In the genomic region with DNA sequence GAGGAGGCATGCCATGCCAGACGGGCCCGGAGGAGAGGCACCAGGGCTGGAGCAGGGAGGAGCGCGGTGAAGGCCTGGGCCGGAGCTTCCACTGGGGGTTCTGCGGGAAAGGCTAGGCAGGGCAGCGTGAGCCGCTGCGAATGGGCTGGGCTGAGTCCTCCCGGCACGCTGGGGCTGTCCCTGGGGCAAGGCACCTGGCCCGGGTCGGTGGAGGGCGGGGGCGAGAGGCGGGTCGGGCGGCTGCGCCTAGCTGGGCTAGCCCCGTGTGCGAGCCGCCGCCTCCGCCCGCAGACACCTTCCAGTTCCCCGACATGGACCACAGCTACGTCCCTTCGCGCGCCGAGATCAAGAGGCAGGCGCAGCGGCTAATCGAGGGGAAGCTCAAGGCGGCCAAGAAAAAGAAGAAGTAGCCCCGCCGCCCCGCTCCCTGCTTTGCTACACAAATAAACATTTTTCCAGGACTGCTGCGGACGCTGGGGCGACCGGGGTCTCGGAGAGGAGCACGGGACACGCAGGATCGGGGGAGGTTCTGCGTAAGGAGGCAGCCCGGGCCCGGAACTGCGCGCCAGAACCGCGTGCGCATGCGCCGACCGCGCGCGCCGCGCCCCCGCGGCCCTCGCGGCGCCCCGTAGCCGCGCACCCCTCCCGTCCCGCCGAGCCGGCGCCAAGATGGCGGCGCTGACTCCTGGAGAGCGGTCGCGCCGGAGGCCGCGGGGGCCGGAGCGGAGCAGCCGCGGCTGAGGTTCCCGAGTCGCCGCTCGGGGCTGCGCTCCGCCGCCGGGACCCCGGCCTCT, we compare ENCODE assay signal across 8 cellular contexts. TPM values are rescaled to one million over a fixed set of nuclear protein-coding genes. Genes with fewer than 3 reads are reported as not detected.
A peak's percentile ranks its signal among the peaks of the same experiment; 100 is the strongest.
DNase-seq lines count a peak whose midpoint lies in the region; ATAC-seq and TF ChIP-seq lines count a peak whose summit lies in the region.

A gene with protein sequence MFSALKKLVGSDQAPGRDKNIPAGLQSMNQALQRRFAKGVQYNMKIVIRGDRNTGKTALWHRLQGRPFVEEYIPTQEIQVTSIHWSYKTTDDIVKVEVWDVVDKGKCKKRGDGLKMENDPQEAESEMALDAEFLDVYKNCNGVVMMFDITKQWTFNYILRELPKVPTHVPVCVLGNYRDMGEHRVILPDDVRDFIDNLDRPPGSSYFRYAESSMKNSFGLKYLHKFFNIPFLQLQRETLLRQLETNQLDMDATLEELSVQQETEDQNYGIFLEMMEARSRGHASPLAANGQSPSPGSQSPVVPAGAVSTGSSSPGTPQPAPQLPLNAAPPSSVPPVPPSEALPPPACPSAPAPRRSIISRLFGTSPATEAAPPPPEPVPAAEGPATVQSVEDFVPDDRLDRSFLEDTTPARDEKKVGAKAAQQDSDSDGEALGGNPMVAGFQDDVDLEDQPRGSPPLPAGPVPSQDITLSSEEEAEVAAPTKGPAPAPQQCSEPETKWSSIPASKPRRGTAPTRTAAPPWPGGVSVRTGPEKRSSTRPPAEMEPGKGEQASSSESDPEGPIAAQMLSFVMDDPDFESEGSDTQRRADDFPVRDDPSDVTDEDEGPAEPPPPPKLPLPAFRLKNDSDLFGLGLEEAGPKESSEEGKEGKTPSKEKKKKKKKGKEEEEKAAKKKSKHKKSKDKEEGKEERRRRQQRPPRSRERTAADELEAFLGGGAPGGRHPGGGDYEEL (plus strand): TSS at position 668 of the 794 bp plus-strand sequence. CDS start 249 bp downstream, outside the sequence.

- H3K27me3 ChIP-seq in BE2C (no peaks in the 10 kb centered on the region), mononuclear cell (ENCODE audit: insufficient read depth, low read length) (peaks cover under 1% of the 10 kb centered on the region)

- H3K4me1 ChIP-seq in BE2C (no peaks in the 10 kb centered on the region; the same call in none of the 2 replicates), mononuclear cell (ENCODE audit: insufficient read depth, low read length) (peaks cover 29% of the 10 kb centered on the region)

- peak; percentile 84 for DNase-seq in BE2C
- peak; percentile 83 for DNase-seq in NOMO-1 treated with dmso at 0.1 percent for 144 hours (lab: John Stamatoyannopoulos, UW; ENCODE audit: unreplicated experiment)
- DNase-seq in activated CD8-positive, alpha-beta memory T cell treated with anti-CD3 and anti-CD28 coated beads, Interleukin-2, amount 50 U/mL, for 4 hours: peak; percentile 81
- DNase-seq in epidermal melanocyte (ENCODE audit: insufficient read length, low spot score): peak; percentile 99
- DNase-seq in stimulated activated CD8-positive, alpha-beta memory T cell treated with anti-CD3 and anti-CD28 coated beads, Interleukin-2, amount 100 ng/mL, for 48 hours (ENCODE audit: low read depth in 2 of 2): peak; percentile 71 to 73

- no peak for TF ChIP-seq CTCF in BE2C (IDR thresholded peaks at IDR 0.05; ENCODE audit: low read depth, low read length)

- H3K9me3 ChIP-seq in BE2C: no peaks in the 10 kb centered on the region
- no peaks in the 10 kb centered on the region for H3K9me3 ChIP-seq in mononuclear cell (ENCODE audit: low read depth, low read length)

- peaks cover 36% of the 10 kb centered on the region for H3K36me3 ChIP-seq in BE2C

- peak; percentile 82 for ATAC-seq in GM19043 (IDR thresholded peaks at IDR 0.05; ENCODE audit: low read depth, unreplicated experiment)
- ATAC-seq in HG03280 (IDR thresholded peaks at IDR 0.05; ENCODE audit: unreplicated experiment): peak; percentile 80

- H3K4me3 ChIP-seq in BE2C (ENCODE audit: low read depth, low read length): peak within 1 kb of the TSS; percentile 67
- H3K4me3 ChIP-seq in mononuclear cell (ENCODE audit: low read length): peak within 1 kb of the TSS; percentile 88

RNA-seq across cellular contexts. Expression of the gene that starts here (rescaled TPM):
- polyA plus RNA-seq in BE2C (2012; ENCODE audit: insufficient read depth, insufficient read length, low read depth): 164 TPM
- total RNA-seq in mononuclear cell: 36.4 TPM

Comparison
In these comparisons a context has a peak if more than half of its experiments do, and no peak if none do; other contexts are left out.
1. Peak in every context shown above with its lines: DNase-seq, ATAC-seq and H3K4me3 ChIP-seq.